Comparison of ENCODE assay signal across 7 cellular contexts in genomic region chr17:4704574-4704907, GRCh38. TPM values are rescaled to one million over a fixed set of nuclear protein-coding genes. Genes with fewer than 3 reads are reported as not detected.
DNase-seq lines count a peak whose midpoint lies in the region; TF ChIP-seq lines count a peak whose summit lies in the region.
"Not testable (repeated sequence)": the region's sequence is repeated elsewhere in the genome, so short reads cannot be mapped to it uniquely, and the experiment has no call there.
"Had no signal": no experiment of that assay in that cellular context is flagged by ENCODE, and none has a peak within 500 bp of the region (broad histone marks: within the 10 kb centered on the region; RNA-seq: fewer than 3 reads in every experiment).

No MANE protein-coding gene starts in this region.

- H3K14ac ChIP-seq in mesenchymal stem cell (ENCODE audit: low read length in 2 of 2), result not testable (repeated sequence)

- not testable (repeated sequence) for H2AK5ac ChIP-seq in mesenchymal stem cell (ENCODE audit: low read length, severe bottlenecking)

- H3K23ac ChIP-seq in mesenchymal stem cell (ENCODE audit: low read length in 2 of 2), result not testable (repeated sequence)

- not testable (repeated sequence) for TF ChIP-seq CTCF in MM.1S (IDR thresholded peaks at IDR 0.05; ENCODE audit: low read length); smooth muscle cell (IDR thresholded peaks at IDR 0.05; ENCODE audit: borderline replicate concordance, insufficient read depth, poor library complexity, severe bottlenecking)

- H3K9ac ChIP-seq in BLaER1 (peak overlapping the region; percentile 86), MM.1S (ENCODE audit: low read length) (peak overlapping the region; percentile 84; the same call in 1 of the 2 replicates), mesenchymal stem cell (ENCODE audit: low read length) (peak overlapping the region; percentile 96), smooth muscle cell (ENCODE audit: low read depth) (peak overlapping the region; percentile 85)

- H4K8ac ChIP-seq in mesenchymal stem cell (ENCODE audit: low read length), result not testable (repeated sequence)

- peak overlapping the region; percentile 93 for H3K4me3 Mint-ChIP-seq in activated naive CD4-positive, alpha-beta T cell treated with anti-CD3 and anti-CD28 coated beads for 36 hours

- H3K36me3 ChIP-seq in BLaER1, result peaks cover 22% of the 10 kb centered on the region
- not testable (repeated sequence) for H3K36me3 ChIP-seq in MM.1S (replicated peaks; ENCODE audit: insufficient read depth, low read length); esophagus (ENCODE audit: control insufficient read depth in 2 of 2, insufficient read depth in 2 of 2, low read length in 1 of 2); mesenchymal stem cell (ENCODE audit: control insufficient read depth in 1 of 2, insufficient read depth in 2 of 2, low read depth in 1 of 2, low read length in 2 of 2); smooth muscle cell (ENCODE audit: low read depth)

- CTCF ChIA-PET in activated naive CD4-positive, alpha-beta T cell treated with anti-CD3 and anti-CD28 coated beads for 36 hours (lab: Charles Lee), result not testable (repeated sequence)

- H3K27me3 ChIP-seq in BLaER1; MM.1S (replicated peaks; ENCODE audit: insufficient read depth, low read length); esophagus (ENCODE audit: control insufficient read depth in 1 of 2, insufficient read depth in 2 of 2, low read length in 2 of 2); mesenchymal stem cell (ENCODE audit: control insufficient read depth in 1 of 2, insufficient read depth in 1 of 2, low read length in 2 of 2); smooth muscle cell (ENCODE audit: low read depth): not testable (repeated sequence)

- not testable (repeated sequence) for H3K79me1 ChIP-seq in mesenchymal stem cell (replicated peaks; ENCODE audit: low read length, poor library complexity, severe bottlenecking)

- H3K4me2 ChIP-seq in BLaER1 (peak overlapping the region; percentile 91), MM.1S (ENCODE audit: low read depth, low read length) (peak overlapping the region; percentile 87; the same call in 1 of the 2 replicates), mesenchymal stem cell (ENCODE audit: low read length, poor library complexity, severe bottlenecking) (peak overlapping the region; percentile 62), smooth muscle cell (peak overlapping the region; percentile 93)

- H3K18ac ChIP-seq in mesenchymal stem cell (ENCODE audit: low read depth in 1 of 2, low read length in 2 of 2), result not testable (repeated sequence)

- H4K91ac ChIP-seq in mesenchymal stem cell (ENCODE audit: low read length), result not testable (repeated sequence)

- H4K20me1 ChIP-seq in BLaER1, result peaks cover 39% of the 10 kb centered on the region
- H4K20me1 ChIP-seq in MM.1S (ENCODE audit: insufficient read depth, low read length); smooth muscle cell (ENCODE audit: low read depth): not testable (repeated sequence)

- H3K9me2 ChIP-seq in MM.1S (replicated peaks; ENCODE audit: insufficient read depth, low read length), result not testable (repeated sequence)

- H3K79me2 ChIP-seq in MM.1S (ENCODE audit: low read length), result peaks cover 46% of the 10 kb centered on the region
- H3K79me2 ChIP-seq in smooth muscle cell (ENCODE audit: low read depth), result peaks cover 41% of the 10 kb centered on the region

- peak overlapping the region; percentile 86 for H3K27ac ChIP-seq in BLaER1
- not testable (repeated sequence) for H3K27ac ChIP-seq in MM.1S (ENCODE audit: low read length); mesenchymal stem cell (ENCODE audit: low read length, poor library complexity, severe bottlenecking); smooth muscle cell (ENCODE audit: low read depth)
- peak overlapping the region in 1 of 2 donors; percentile 74 for H3K27ac ChIP-seq in esophagus (ENCODE audit: low read depth in 2 of 2, low read length in 1 of 2)

- WGBS in esophagus, 2 donors, result 39 to 41% methylated on average over 14 of the region's 14 CpGs
- WGBS in mesenchymal stem cell, result 89% methylated on average over 14 of the region's 14 CpGs
- 65% methylated on average over 14 of the region's 14 CpGs for WGBS in smooth muscle cell (ENCODE audit: low lambda C conversion rate)

- peaks cover 14% of the 10 kb centered on the region for H3K36me3 Mint-ChIP-seq in activated naive CD4-positive, alpha-beta T cell treated with anti-CD3 and anti-CD28 coated beads for 36 hours (ENCODE audit: low read depth)

- H3K4me3 ChIP-seq in BLaER1 (peak overlapping the region; percentile 88), MM.1S (ENCODE audit: low read length) (peak overlapping the region; percentile 88), esophagus (ENCODE audit: low read depth in 1 of 2, low read length in 2 of 2) (peak overlapping the region; percentile 66 to 80), mesenchymal stem cell (ENCODE audit: insufficient read depth in 1 of 2, low read depth in 1 of 2, low read length in 2 of 2) (peak overlapping the region in 1 of 2 experiments; percentile 98), smooth muscle cell (peak overlapping the region; percentile 77)

- intact Hi-C loops in activated naive CD4-positive, alpha-beta T cell treated with anti-CD3 and anti-CD28 coated beads for 36 hours (cut with micrococcal nuclease), result not testable (repeated sequence)

- not testable (repeated sequence) for H3K9me3 Mint-ChIP-seq in activated naive CD4-positive, alpha-beta T cell treated with anti-CD3 and anti-CD28 coated beads for 36 hours

- peak overlapping the region; percentile 96 for H3K27ac Mint-ChIP-seq in activated naive CD4-positive, alpha-beta T cell treated with anti-CD3 and anti-CD28 coated beads for 36 hours

- not testable (repeated sequence) for H3K4ac ChIP-seq in mesenchymal stem cell (ENCODE audit: low read depth in 1 of 2, low read length in 2 of 2)

- H3K9me3 ChIP-seq in BLaER1; MM.1S (replicated peaks; ENCODE audit: insufficient read depth, low read length); esophagus (ENCODE audit: control insufficient read depth in 2 of 2, insufficient read depth in 1 of 2, low read depth in 1 of 2, low read length in 1 of 2); mesenchymal stem cell (ENCODE audit: control insufficient read depth, low read length); smooth muscle cell (replicated peaks; ENCODE audit: low read depth): not testable (repeated sequence)

- H2BK15ac ChIP-seq in mesenchymal stem cell (ENCODE audit: low read depth, poor library complexity, severe bottlenecking), result not testable (repeated sequence)

- not testable (repeated sequence) for DNase-seq in MM.1S; activated naive CD4-positive, alpha-beta T cell treated with anti-CD3 and anti-CD28 coated beads for 36 hours; mesenchymal stem cell; smooth muscle cell (lab: John Stamatoyannopoulos, UW; ENCODE audit: unreplicated experiment)

- H2BK120ac ChIP-seq in mesenchymal stem cell (ENCODE audit: low read depth, low read length), result not testable (repeated sequence)

- H2AFZ ChIP-seq in MM.1S (ENCODE audit: low read length), result peak overlapping the region; percentile 79; the same call in 1 of the 2 replicates
- not testable (repeated sequence) for H2AFZ ChIP-seq in mesenchymal stem cell (ENCODE audit: low read depth, low read length)
- peak overlapping the region; percentile 85 for H2AFZ ChIP-seq in smooth muscle cell (ENCODE audit: low read depth)

- H3F3A ChIP-seq in MM.1S (ENCODE audit: insufficient read depth, low read length); smooth muscle cell (ENCODE audit: low read depth): not testable (repeated sequence)

- H2BK12ac ChIP-seq in mesenchymal stem cell (ENCODE audit: low read length in 2 of 2), result not testable (repeated sequence)

- H3K4me1 Mint-ChIP-seq in activated naive CD4-positive, alpha-beta T cell treated with anti-CD3 and anti-CD28 coated beads for 36 hours (ENCODE audit: low read depth), result peaks cover 55% of the 10 kb centered on the region

- H3K4me1 ChIP-seq in BLaER1 (peaks cover 34% of the 10 kb centered on the region), smooth muscle cell (ENCODE audit: low read depth) (peaks cover 12% of the 10 kb centered on the region)
- not testable (repeated sequence) for H3K4me1 ChIP-seq in MM.1S (ENCODE audit: low read length); esophagus (ENCODE audit: control insufficient read depth in 2 of 2, insufficient read depth in 2 of 2, low read length in 1 of 2); mesenchymal stem cell (ENCODE audit: control insufficient read depth, insufficient read depth, low read depth, low read length)

- H2BK5ac ChIP-seq in mesenchymal stem cell (ENCODE audit: low read depth, low read length, poor library complexity, severe bottlenecking), result not testable (repeated sequence)

- not testable (repeated sequence) for H3K27me3 Mint-ChIP-seq in activated naive CD4-positive, alpha-beta T cell treated with anti-CD3 and anti-CD28 coated beads for 36 hours (ENCODE audit: low read depth)

RNA-seq across cellular contexts. Expression of gene PELP1, which starts 0.6 kb away (rescaled TPM):
- 10 to 100 TPM; 79.0 to 91.2 TPM for total RNA-seq in activated naive CD4-positive, alpha-beta T cell treated with anti-CD3 and anti-CD28 coated beads for 36 hours
- polyA plus RNA-seq in esophagus, result 10 to 100 TPM; 19.2 to 29.8 TPM
- polyA plus RNA-seq in mesenchymal stem cell (2013, experiment 1 of 2), result 16.4 TPM
- 16.6 TPM for polyA plus RNA-seq in mesenchymal stem cell (2013, experiment 2 of 2)
- 11.6 and 32.0 TPM in 2 replicates for total RNA-seq in smooth muscle cell
- polyA plus RNA-seq in smooth muscle cell, result 31.1 and 33.6 TPM in 2 replicates

RNA-seq across cellular contexts. Expression of gene ARRB2, which starts 5.9 kb away (rescaled TPM):
- 100 to 1,000 TPM; 169 to 174 TPM for total RNA-seq in activated naive CD4-positive, alpha-beta T cell treated with anti-CD3 and anti-CD28 coated beads for 36 hours
- polyA plus RNA-seq in esophagus, result 10 to 100 TPM; 10.6 TPM
- 7.4 TPM for polyA plus RNA-seq in mesenchymal stem cell (2013, experiment 1 of 2)
- polyA plus RNA-seq in mesenchymal stem cell (2013, experiment 2 of 2), result 7.0 TPM
- total RNA-seq in smooth muscle cell, result 1.1 and 4.0 TPM in 2 replicates
- 6.6 and 7.6 TPM in 2 replicates for polyA plus RNA-seq in smooth muscle cell

RNA-seq across cellular contexts. Expression of gene MED11, which starts 26.7 kb away (rescaled TPM):
- total RNA-seq in activated naive CD4-positive, alpha-beta T cell treated with anti-CD3 and anti-CD28 coated beads for 36 hours, result 10 to 100 TPM; 15.9 to 17.1 TPM
- polyA plus RNA-seq in esophagus (10 to 100 TPM; 29.8 to 31.1 TPM), smooth muscle cell (20.4 and 34.1 TPM in 2 replicates)
- polyA plus RNA-seq in mesenchymal stem cell (2013, experiment 1 of 2), result 21.2 TPM
- 19.9 TPM for polyA plus RNA-seq in mesenchymal stem cell (2013, experiment 2 of 2)
- 10.9 and 25.0 TPM in 2 replicates for total RNA-seq in smooth muscle cell

RNA-seq across cellular contexts. Expression of gene ZMYND15, which starts 35.1 kb away (rescaled TPM):
- under 1 TPM in 1 of 2 experiments, not detected in 1; 0.17 TPM for total RNA-seq in activated naive CD4-positive, alpha-beta T cell treated with anti-CD3 and anti-CD28 coated beads for 36 hours
- under 1 TPM; 0.82 to 0.96 TPM for polyA plus RNA-seq in esophagus
- polyA plus RNA-seq in mesenchymal stem cell (2013, experiment 1 of 2), result 0.04 TPM
- polyA plus RNA-seq in mesenchymal stem cell (2013, experiment 2 of 2), result 0.07 TPM
- not detected in 2 replicates for total RNA-seq in smooth muscle cell
- 0.54 TPM in 1 of 2 replicates, not detected in the other for polyA plus RNA-seq in smooth muscle cell
- total RNA-seq: Right ventricle myocardium superior had no signal

RNA-seq across cellular contexts. Expression of gene CXCL16, which starts 35.2 kb away (rescaled TPM):
- 1 to 10 TPM; 2.0 to 2.3 TPM for total RNA-seq in activated naive CD4-positive, alpha-beta T cell treated with anti-CD3 and anti-CD28 coated beads for 36 hours
- 10 to 100 TPM; 10.9 to 20.3 TPM for polyA plus RNA-seq in esophagus
- 1.4 TPM for polyA plus RNA-seq in mesenchymal stem cell (2013, experiment 1 of 2)
- polyA plus RNA-seq in mesenchymal stem cell (2013, experiment 2 of 2), result 1.4 TPM
- total RNA-seq in smooth muscle cell, result 2.4 and 3.2 TPM in 2 replicates
- 2.3 and 9.2 TPM in 2 replicates for polyA plus RNA-seq in smooth muscle cell

Comparison
In these comparisons a context has a peak if more than half of its experiments do, and no peak if none do; other contexts are left out.
1. RNA of gene ARRB2, which starts 5.9 kb away (total RNA-seq): 169 to 174 TPM in activated naive CD4-positive, alpha-beta T cell treated with anti-CD3 and anti-CD28 coated beads for 36 hours; 1.1 to 4.0 TPM in smooth muscle cell; every median in the first group is over 10 times any median in the second.
2. Peak in every context shown above with its lines, with median percentiles within 50 percentile points of each other: H3K4me2 ChIP-seq and H3K9ac ChIP-seq.